Comparison of ENCODE assay signal across 18 cellular contexts in the genomic region with DNA sequence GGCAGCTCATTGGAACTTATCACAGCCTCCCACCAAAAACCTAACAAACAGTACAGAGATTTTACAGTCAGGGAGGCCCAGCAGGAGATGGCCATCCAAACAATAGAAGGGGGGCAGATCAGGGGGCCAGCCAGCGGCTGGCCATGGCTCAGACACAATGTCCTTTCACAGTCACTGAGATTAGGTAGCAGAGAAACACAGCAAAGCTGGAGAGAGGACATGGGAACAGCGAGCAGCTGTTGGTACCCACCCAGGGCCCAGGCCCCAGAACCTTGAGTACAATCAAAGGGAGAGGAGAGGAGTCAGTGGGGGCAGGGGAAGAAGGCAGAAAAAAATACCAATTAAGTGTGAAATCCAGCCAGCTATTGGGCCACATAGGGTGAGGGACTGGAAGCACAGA. TPM values are rescaled to one million over a fixed set of nuclear protein-coding genes. Genes with fewer than 3 reads are reported as not detected.
DNase-seq lines count a peak whose midpoint lies in the region; ATAC-seq and TF ChIP-seq lines count a peak whose summit lies in the region.
"Had no signal": no experiment of that assay in that cellular context is flagged by ENCODE, and none has a peak within 500 bp of the region (broad histone marks: within the 10 kb centered on the region; RNA-seq: fewer than 3 reads in every experiment).

No MANE protein-coding gene starts in this region.

- peak overlapping the region; percentile 68 for H3K27ac Mint-ChIP-seq in activated CD4-positive, alpha-beta T cell treated with anti-CD3 and anti-CD28 coated beads, Interleukin-2, amount 10 ng/mL, durations not matched to agents 24 days and 14 days

- H3K4me1 Mint-ChIP-seq in activated CD4-positive, alpha-beta T cell treated with anti-CD3 and anti-CD28 coated beads, Interleukin-2, amount 10 ng/mL, durations not matched to agents 24 days and 14 days = peaks cover 57% of the 10 kb centered on the region

- ATAC-seq in esophagus mucosa = no peak
- ATAC-seq: pancreas had no signal

- no peak for TF ChIP-seq POLR2A in tibial nerve (IDR thresholded peaks at IDR 0.05)

- no peak overlapping the region for H3K9ac ChIP-seq in HUES64 (ENCODE audit: low read depth, low read length)

- H3K9me3 Mint-ChIP-seq in activated CD4-positive, alpha-beta T cell treated with anti-CD3 and anti-CD28 coated beads, Interleukin-2, amount 10 ng/mL, durations not matched to agents 24 days and 14 days = no peaks in the 10 kb centered on the region

- H3K27me3 ChIP-seq in HUES64 (ENCODE audit: insufficient read depth, low read length) (peaks cover 4% of the 10 kb centered on the region; the same call in 1 of the 2 replicates), osteoblast (ENCODE audit: insufficient read depth, low read length) (peaks cover 28% of the 10 kb centered on the region), tibial nerve (peaks cover 0 to 21% of the 10 kb centered on the region in 2 donors)

- H3K4me3 ChIP-seq in HUES64 (ENCODE audit: low read length) = no peak overlapping the region
- no peak overlapping the region for H3K4me3 ChIP-seq in osteoblast (ENCODE audit: insufficient read depth, low read length)
- H3K4me3 ChIP-seq in tibial nerve = no peak overlapping the region
- H3K4me3 ChIP-seq: adrenal gland, coronary artery, lung, pancreas, transverse colon had no signal

- H3K27ac ChIP-seq in HUES64 (ENCODE audit: low read depth, low read length) (peak overlapping the region; percentile 27), cingulate gyrus (ENCODE audit: low read depth, low read length) (peak overlapping the region; percentile 54), osteoblast (ENCODE audit: low read depth, low read length) (no peak overlapping the region), tibial nerve (no peak overlapping the region)
- H3K27ac ChIP-seq: pancreas, transverse colon had no signal

- TF ChIP-seq CTCF in osteoblast (IDR thresholded peaks at IDR 0.05; ENCODE audit: extremely low read depth, low read depth, low read length) = no peak
- TF ChIP-seq CTCF in tibial nerve (IDR thresholded peaks at IDR 0.05) = no peak

- H3K4me3 Mint-ChIP-seq in activated CD4-positive, alpha-beta T cell treated with anti-CD3 and anti-CD28 coated beads, Interleukin-2, amount 10 ng/mL, durations not matched to agents 24 days and 14 days = peak overlapping the region; percentile 65

- TF ChIP-seq EP300 in tibial nerve (IDR thresholded peaks at IDR 0.05) = no peak

- peaks cover 16% of the 10 kb centered on the region for H3K36me3 Mint-ChIP-seq in activated CD4-positive, alpha-beta T cell treated with anti-CD3 and anti-CD28 coated beads, Interleukin-2, amount 10 ng/mL, durations not matched to agents 24 days and 14 days (ENCODE audit: low read depth)

- WGBS in HUES64 = 37% methylated on average over 2 of the region's 2 CpGs
- WGBS in tibial nerve, 2 donors = 41 to 43% methylated on average over 2 of the region's 2 CpGs

- no peaks in the 10 kb centered on the region for H4K20me1 ChIP-seq in osteoblast (ENCODE audit: insufficient read depth, low read length)

- H3K9me3 ChIP-seq in HUES64 (ENCODE audit: insufficient read depth, low read depth, low read length) = no peaks in the 10 kb centered on the region
- H3K9me3 ChIP-seq in osteoblast (ENCODE audit: low read depth, low read length) = no peaks in the 10 kb centered on the region
- H3K9me3 ChIP-seq in tibial nerve = no peaks in the 10 kb centered on the region
- H3K9me3 ChIP-seq: adrenal gland, pancreas, transverse colon had no signal

- H3K36me3 ChIP-seq in HUES64 (ENCODE audit: insufficient read depth, low read length) = no peaks in the 10 kb centered on the region
- no peaks in the 10 kb centered on the region for H3K36me3 ChIP-seq in osteoblast (ENCODE audit: insufficient read depth, low read length)
- H3K36me3 ChIP-seq in tibial nerve = no peaks in the 10 kb centered on the region
- H3K36me3 ChIP-seq: adrenal gland, pancreas, transverse colon had no signal

- no peak overlapping the region for H2AFZ ChIP-seq in osteoblast (ENCODE audit: low read length)

- H3K79me2 ChIP-seq in osteoblast (ENCODE audit: insufficient read depth, low read length) = no peaks in the 10 kb centered on the region

- H3K4me1 ChIP-seq in HUES64 (ENCODE audit: insufficient read depth, low read length) (peaks cover 21% of the 10 kb centered on the region), osteoblast (ENCODE audit: insufficient read depth, low read length) (no peaks in the 10 kb centered on the region), tibial nerve (peaks cover 0 to 14% (median 4%) of the 10 kb centered on the region in 4 donors)
- H3K4me1 ChIP-seq: pancreas had no signal

- no peak overlapping the region for H3K4me2 ChIP-seq in osteoblast (ENCODE audit: insufficient read depth, low read length)

- peaks cover 9% of the 10 kb centered on the region for H3K27me3 Mint-ChIP-seq in activated CD4-positive, alpha-beta T cell treated with anti-CD3 and anti-CD28 coated beads, Interleukin-2, amount 10 ng/mL, durations not matched to agents 24 days and 14 days

- intact Hi-C loops in activated CD4-positive, alpha-beta T cell treated with anti-CD3 and anti-CD28 coated beads, Interleukin-2, amount 10 ng/mL, durations not matched to agents 24 days and 14 days (cut with micrococcal nuclease) = loop anchor here (2.0 kb wide), 1 partner anchor 30 kb away; no protein-coding TSS in a partner anchor

- no peak for DNase-seq in activated CD4-positive, alpha-beta T cell treated with anti-CD3 and anti-CD28 coated beads, Interleukin-2, amount 10 ng/mL, durations not matched to agents 24 days and 14 days
- no peak for DNase-seq in activated CD4-positive, alpha-beta T cell treated with anti-CD3 and anti-CD28 coated beads for 1 hour
- peak; percentile 69 for DNase-seq in osteoblast (ENCODE audit: insufficient read length, low spot score, missing footprints)
- no peak for DNase-seq in tibial nerve (ENCODE audit: low spot score in 2 of 2)
- no peak for DNase-seq in EL
- DNase-seq: activated CD4-positive, alpha-beta T cell treated with anti-CD3 and anti-CD28 coated beads, Interleukin-2, amount 50 U/mL, for 48 hours; adrenal gland; DMS153; NCI-H1092 treated with DMSO at 0.1 percent for 48 hours; NCI-H226; pancreas; SW 1271; transverse colon had no signal

RNA-seq across cellular contexts. Expression of gene TMEM121B, which starts 4.2 kb away (rescaled TPM):
- 0.16 and 0.17 TPM in 2 replicates for total RNA-seq in activated CD4-positive, alpha-beta T cell treated with anti-CD3 and anti-CD28 coated beads, Interleukin-2, amount 10 ng/mL, durations not matched to agents 24 days and 14 days
- 3.9 TPM for polyA plus RNA-seq in HUES64 (2013, experiment 1 of 2)
- 4.1 TPM for polyA plus RNA-seq in HUES64 (2013, experiment 2 of 2)
- total RNA-seq in osteoblast (under 0.01 TPM in 1 of 2 replicates, not detected in the other), tibial nerve (1 to 10 TPM in 1 of 4 donors, under 1 TPM in 3; under 0.01 to 1.2 (median 0.75) TPM), esophagus mucosa (0.28 TPM)

RNA-seq across cellular contexts. Expression of gene IL17RA, which starts 32.1 kb away (rescaled TPM):
- 18.4 and 19.8 TPM in 2 replicates for total RNA-seq in activated CD4-positive, alpha-beta T cell treated with anti-CD3 and anti-CD28 coated beads, Interleukin-2, amount 10 ng/mL, durations not matched to agents 24 days and 14 days
- polyA plus RNA-seq in HUES64 (2013, experiment 1 of 2) = 4.4 TPM
- 3.6 TPM for polyA plus RNA-seq in HUES64 (2013, experiment 2 of 2)
- total RNA-seq in osteoblast = 6.2 TPM in 2 replicates
- total RNA-seq in tibial nerve = 10 to 100 TPM; 17.8 to 24.6 (median 20.0) TPM
- 8.0 TPM for total RNA-seq in esophagus mucosa

RNA-seq across cellular contexts. Expression of gene HDHD5, which starts 42.1 kb away (rescaled TPM):
- 47.4 and 49.5 TPM in 2 replicates for total RNA-seq in activated CD4-positive, alpha-beta T cell treated with anti-CD3 and anti-CD28 coated beads, Interleukin-2, amount 10 ng/mL, durations not matched to agents 24 days and 14 days
- 45.1 TPM for polyA plus RNA-seq in HUES64 (2013, experiment 1 of 2)
- polyA plus RNA-seq in HUES64 (2013, experiment 2 of 2) = 45.0 TPM
- 25.6 and 31.8 TPM in 2 replicates for total RNA-seq in osteoblast
- total RNA-seq in tibial nerve = 10 to 100 TPM; 34.7 to 51.3 (median 44.3) TPM
- 20.1 TPM for total RNA-seq in esophagus mucosa

Comparison
In these comparisons a context has a peak if more than half of its experiments do, and no peak if none do; other contexts are left out.
1. H3K27ac ChIP-seq: peak in HUES64 (single experiment) and cingulate gyrus (single experiment); none in osteoblast (single experiment) and tibial nerve (0 of 4).